ENCODE assay signal across 24 cellular contexts in genomic region chr5:6134281-6134680, GRCh38.
DNase-seq lines count a peak whose midpoint lies in the region; ATAC-seq and TF ChIP-seq lines count a peak whose summit lies in the region.
"Had no signal": no experiment of that assay in that cellular context is flagged by ENCODE, and none has a peak within 500 bp of the region (broad histone marks: within the 10 kb centered on the region; RNA-seq: fewer than 3 reads in every experiment).

No MANE protein-coding gene starts in this region.

- H3K27me3 ChIP-seq in GM23338 (ENCODE audit: insufficient read depth) (no peaks in the 10 kb centered on the region), esophagus muscularis mucosa (no peaks in the 10 kb centered on the region), neuronal stem cell (ENCODE audit: control insufficient read depth in 3 of 3, insufficient read depth in 3 of 3, low read depth in 1 of 3, low read length in 3 of 3) (no peaks in the 10 kb centered on the region), osteoblast (ENCODE audit: insufficient read depth, low read length) (no peaks in the 10 kb centered on the region)
- H3K27me3 ChIP-seq: BE2C, BLaER1 had no signal

- H3K79me2 ChIP-seq in GM23338 (replicated peaks; ENCODE audit: insufficient read depth) (no peaks in the 10 kb centered on the region), osteoblast (ENCODE audit: insufficient read depth, low read length) (no peaks in the 10 kb centered on the region)

- no peak overlapping the region for H4K8ac ChIP-seq in neuronal stem cell (ENCODE audit: low read depth, low read length)

- H3K14ac ChIP-seq in neuronal stem cell (ENCODE audit: low read length), result no peak overlapping the region

- no peak overlapping the region for H2BK12ac ChIP-seq in neuronal stem cell (ENCODE audit: low read length)

- no peak overlapping the region for H2BK120ac ChIP-seq in neuronal stem cell (ENCODE audit: low read depth, low read length)

- no peak for TF ChIP-seq POLR2A in esophagus muscularis mucosa (IDR thresholded peaks at IDR 0.05; ENCODE audit: low read depth)

- no peak overlapping the region for H2AK5ac ChIP-seq in neuronal stem cell (ENCODE audit: low read depth, low read length)

- POLR2A ChIA-PET in WTC11 (lab: Charles Lee), result no interaction called here

- H3K18ac ChIP-seq in neuronal stem cell (ENCODE audit: low read length), result peak overlapping the region; percentile 74

- H3K4me1 ChIP-seq in GM23338 (ENCODE audit: insufficient read depth) (peaks cover 8% of the 10 kb centered on the region; the same call in 1 of the 2 replicates), esophagus muscularis mucosa (no peaks in the 10 kb centered on the region), neuronal stem cell (ENCODE audit: control insufficient read depth in 2 of 2, insufficient read depth in 1 of 2, low read depth in 1 of 2, low read length in 2 of 2) (no peaks in the 10 kb centered on the region), osteoblast (ENCODE audit: insufficient read depth, low read length) (no peaks in the 10 kb centered on the region)
- H3K4me1 ChIP-seq: BE2C had no signal

- ATAC-seq in GM23338, result no peak
- ATAC-seq in WTC11, result 0 out of 2 replicates have a peak, but pooled peaks have one; percentile 22
- ATAC-seq in GM21423 (IDR thresholded peaks at IDR 0.05; ENCODE audit: unreplicated experiment), result no peak

- H3K4me3 Mint-ChIP-seq in GM23338 (no peak overlapping the region), WTC11 (no peak overlapping the region)
- H3K4me3 Mint-ChIP-seq: CD14-positive monocyte; CD4-positive, alpha-beta memory T cell; CD4-positive, CD25-positive, alpha-beta regulatory T cell; CD8-positive, alpha-beta memory T cell had no signal

- H3K4me3 ChIP-seq in GM23338, result no peak overlapping the region
- no peak overlapping the region for H3K4me3 ChIP-seq in esophagus muscularis mucosa
- no peak overlapping the region for H3K4me3 ChIP-seq in neuronal stem cell (ENCODE audit: low read length in 2 of 2)
- no peak overlapping the region for H3K4me3 ChIP-seq in osteoblast (ENCODE audit: insufficient read depth, low read length)
- H3K4me3 ChIP-seq: BLaER1 had no signal

- TF ChIP-seq EP300 in esophagus muscularis mucosa (IDR thresholded peaks at IDR 0.05), result no peak

- TF ChIP-seq CTCF in GM23338 (conservative IDR thresholded peaks at IDR 0.05; ENCODE audit: low read depth in 2 of 2), result no peak
- TF ChIP-seq CTCF in WTC11 (IDR thresholded peaks at IDR 0.05), result no peak
- no peak for TF ChIP-seq CTCF in esophagus muscularis mucosa (IDR thresholded peaks at IDR 0.05)
- no peak for TF ChIP-seq CTCF in osteoblast (IDR thresholded peaks at IDR 0.05; ENCODE audit: extremely low read depth, low read depth, low read length)

- H3K9me3 Mint-ChIP-seq in GM23338 (peaks cover 2% of the 10 kb centered on the region; the same call in 2 of the 3 replicates), WTC11 (peaks cover 18% of the 10 kb centered on the region)

- H2BK15ac ChIP-seq in neuronal stem cell (ENCODE audit: low read length), result no peak overlapping the region

- 70% methylated on average over 2 of the region's 12 CpGs for WGBS in esophagus muscularis mucosa
- no CpG with 5 or more reads among the region's 12 CpGs for WGBS in neuronal stem cell (ENCODE audit: extremely low coverage in 2 of 2, insufficient read length in 2 of 2, insufficient replicate concordance in 1 of 2), 2 donors

- H2AFZ ChIP-seq in GM23338, result peak overlapping the region; percentile 81
- H2AFZ ChIP-seq in neuronal stem cell (ENCODE audit: low read length), result no peak overlapping the region
- H2AFZ ChIP-seq in osteoblast (ENCODE audit: low read length), result no peak overlapping the region

- H3K9me3 ChIP-seq in esophagus muscularis mucosa, result no peaks in the 10 kb centered on the region
- no peaks in the 10 kb centered on the region for H3K9me3 ChIP-seq in neuronal stem cell (replicated peaks in 1 of 2; ENCODE audit: control insufficient read depth in 2 of 2, insufficient read depth in 1 of 2, low read depth in 1 of 2, low read length in 2 of 2)
- no peaks in the 10 kb centered on the region for H3K9me3 ChIP-seq in osteoblast (ENCODE audit: low read depth, low read length)
- H3K9me3 ChIP-seq: BE2C, BLaER1 had no signal

- H3K27ac ChIP-seq in GM23338 (ENCODE audit: low read depth), result no peak overlapping the region
- no peak overlapping the region for H3K27ac ChIP-seq in esophagus muscularis mucosa (replicated peaks in 1 of 4)
- H3K27ac ChIP-seq in neuronal stem cell (replicated peaks; ENCODE audit: low read length), result no peak overlapping the region
- no peak overlapping the region for H3K27ac ChIP-seq in osteoblast (ENCODE audit: low read depth, low read length)
- H3K27ac ChIP-seq: BLaER1 had no signal

- CTCF ChIA-PET in WTC11 (lab: Charles Lee), result interaction anchor here (1.1 kb wide), 1 partner anchor 9 kb away, joined by 3 read pairs; no protein-coding TSS in a partner anchor

- H3K4me1 Mint-ChIP-seq in GM23338 (peaks cover 12% of the 10 kb centered on the region), WTC11 (peaks cover 14% of the 10 kb centered on the region)
- H3K4me1 Mint-ChIP-seq: CD14-positive monocyte; CD4-positive, alpha-beta memory T cell; CD4-positive, CD25-positive, alpha-beta regulatory T cell; CD8-positive, alpha-beta memory T cell had no signal

- peak overlapping the region; percentile 69 for H3K23ac ChIP-seq in neuronal stem cell (ENCODE audit: low read depth, low read length, poor library complexity)

- H3K36me3 Mint-ChIP-seq in GM23338 (ENCODE audit: low read depth) (no peaks in the 10 kb centered on the region), WTC11 (no peaks in the 10 kb centered on the region)
- H3K36me3 Mint-ChIP-seq: CD14-positive monocyte; CD4-positive, alpha-beta memory T cell; CD4-positive, CD25-positive, alpha-beta regulatory T cell; CD8-positive, alpha-beta memory T cell had no signal

- H3K4me2 ChIP-seq in GM23338 (no peak overlapping the region), neuronal stem cell (ENCODE audit: insufficient read depth, low read length, poor library complexity, severe bottlenecking) (no peak overlapping the region), osteoblast (ENCODE audit: insufficient read depth, low read length) (no peak overlapping the region)
- H3K4me2 ChIP-seq: BLaER1 had no signal

- H3K27ac Mint-ChIP-seq in GM23338 (no peak overlapping the region), WTC11 (no peak overlapping the region)
- H3K27ac Mint-ChIP-seq: CD4-positive, alpha-beta memory T cell; CD4-positive, CD25-positive, alpha-beta regulatory T cell; CD8-positive, alpha-beta memory T cell had no signal

- H2BK5ac ChIP-seq in neuronal stem cell (ENCODE audit: low read length), result peak overlapping the region; percentile 5

- H3K36me3 ChIP-seq in GM23338 (ENCODE audit: insufficient read depth) (no peaks in the 10 kb centered on the region), esophagus muscularis mucosa (no peaks in the 10 kb centered on the region), neuronal stem cell (replicated peaks in 1 of 2; ENCODE audit: control insufficient read depth in 2 of 2, insufficient read depth in 2 of 2, low read length in 2 of 2) (no peaks in the 10 kb centered on the region), osteoblast (ENCODE audit: insufficient read depth, low read length) (no peaks in the 10 kb centered on the region)
- H3K36me3 ChIP-seq: BE2C, BLaER1 had no signal

- DNase-seq in GM23338 (ENCODE audit: low spot score), result no peak
- no peak for DNase-seq in WTC11 (ENCODE audit: low spot score)
- peak; percentile 68 for DNase-seq in esophagus muscularis mucosa (ENCODE audit: extremely low spot score)
- no peak for DNase-seq in neuronal stem cell (ENCODE audit: low spot score)
- DNase-seq in osteoblast (ENCODE audit: insufficient read length, low spot score, missing footprints), result no peak
- no peak for DNase-seq in islet precursor cell
- DNase-seq in activated naive CD4-positive, alpha-beta T cell (lab: John Stamatoyannopoulos, UW), result no peak
- DNase-seq: 8988T; ACHN; BE2C; CD4-positive, alpha-beta memory T cell; CD4-positive, CD25-positive, alpha-beta regulatory T cell; CD8-positive, alpha-beta memory T cell; COR-L47; DMS 273 treated with DMSO at 0.1 percent for 48 hours; DMS153; DMS53; DMS79; DND-41; EL; GF-D8 had no signal

- no peak overlapping the region for H3K4ac ChIP-seq in neuronal stem cell (ENCODE audit: low read length)

- H4K20me1 ChIP-seq in GM23338 (replicated peaks; ENCODE audit: insufficient read depth) (no peaks in the 10 kb centered on the region), osteoblast (ENCODE audit: insufficient read depth, low read length) (no peaks in the 10 kb centered on the region)
- H4K20me1 ChIP-seq: BLaER1 had no signal

- intact Hi-C loops in esophagus muscularis mucosa (cut with DNase I), result no loop called here

- H3K27me3 Mint-ChIP-seq in GM23338 (ENCODE audit: insufficient read depth, low read depth, poor library complexity), result no peaks in the 10 kb centered on the region
- H3K27me3 Mint-ChIP-seq in WTC11 (ENCODE audit: low read depth), result no peaks in the 10 kb centered on the region
- H3K27me3 Mint-ChIP-seq: CD4-positive, CD25-positive, alpha-beta regulatory T cell had no signal

- peaks cover 4% of the 10 kb centered on the region; the same call in 1 of the 2 replicates for H3K9me2 ChIP-seq in GM23338 (ENCODE audit: insufficient read depth)

- no peaks in the 10 kb centered on the region for H3F3A ChIP-seq in GM23338 (replicated peaks; ENCODE audit: low read depth)

- H3K79me1 ChIP-seq in neuronal stem cell (ENCODE audit: low read depth, low read length), result no peaks in the 10 kb centered on the region

- H3K9ac ChIP-seq in neuronal stem cell (ENCODE audit: low read depth, low read length, poor library complexity), result no peak overlapping the region
- H3K9ac ChIP-seq: BLaER1 had no signal

- no peak overlapping the region for H4K91ac ChIP-seq in neuronal stem cell (ENCODE audit: low read depth, low read length, poor library complexity)

TF ChIP-seq in GM23338, 12 proteins besides CTCF, POLR2A, EP300 and RAD21 (continues in another document):
- no peak for TF ChIP-seq EZH2phosphoT487 (IDR thresholded peaks at IDR 0.05; ENCODE audit: unreplicated experiment)
- no peak for TF ChIP-seq STAT1 (IDR thresholded peaks at IDR 0.05; ENCODE audit: unreplicated experiment)
- TF ChIP-seq JUNB (IDR thresholded peaks at IDR 0.05; ENCODE audit: unreplicated experiment), result no peak

TF ChIP-seq in WTC11, 78 proteins besides CTCF, POLR2A, EP300 and RAD21 (continues in another document):
- no peak for TF ChIP-seq HMGA2 (CRISPR knock-in tag; IDR thresholded peaks at IDR 0.05)
- TF ChIP-seq TEAD1 (CRISPR knock-in tag; IDR thresholded peaks at IDR 0.05), result no peak
- no peak for TF ChIP-seq ZNF263 (CRISPR knock-in tag; IDR thresholded peaks at IDR 0.05; ENCODE audit: low read depth)
